In the genomic region with DNA sequence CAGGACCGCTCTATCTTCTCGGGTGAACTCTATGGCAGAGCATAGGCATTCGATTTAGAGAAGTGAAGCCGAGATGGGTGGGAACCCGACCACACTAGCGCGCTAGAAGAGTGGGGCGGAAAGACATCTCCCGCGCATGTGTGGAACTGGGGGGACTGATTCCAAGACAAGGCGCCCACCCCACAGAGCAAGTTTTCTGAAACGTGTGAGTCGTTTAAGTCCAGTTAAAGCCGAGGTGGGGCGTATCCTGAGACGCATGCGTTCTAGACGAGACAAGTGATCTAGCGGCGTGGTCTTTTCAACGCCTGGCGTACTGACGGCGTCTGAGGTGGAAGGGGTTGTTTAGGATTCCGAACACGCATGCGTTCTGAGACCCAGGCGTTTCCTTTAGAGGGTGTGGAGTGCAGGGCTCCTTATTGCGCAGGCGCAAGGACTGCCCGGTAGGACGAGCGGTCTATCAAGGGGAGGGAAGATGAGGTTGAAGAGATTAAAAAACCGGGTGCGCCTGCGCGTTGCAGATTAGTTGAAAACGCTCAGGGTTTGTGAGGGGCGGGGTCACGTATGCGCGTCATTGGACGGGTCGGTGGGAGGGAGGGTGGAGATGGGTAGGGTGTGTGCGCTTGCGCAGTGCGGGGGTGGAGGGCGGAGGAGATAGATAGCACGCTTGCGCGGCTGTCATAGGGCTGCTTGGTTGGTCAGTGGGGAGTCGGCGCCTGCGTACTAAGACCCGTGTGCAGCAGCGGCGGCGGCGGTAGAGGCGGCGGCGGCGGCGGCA, we compare ENCODE assay signal across 2 cellular contexts.
TF ChIP-seq lines count a peak whose summit lies in the region.

A gene (plus strand): TSS at position 718 of the 775 bp plus-strand sequence. CDS start 2,008 bp downstream, outside the sequence.

TF ChIP-seq in IMR-90, 13 proteins besides CTCF, POLR2A, EP300 and RAD21:
- TF ChIP-seq, protein P1, sequence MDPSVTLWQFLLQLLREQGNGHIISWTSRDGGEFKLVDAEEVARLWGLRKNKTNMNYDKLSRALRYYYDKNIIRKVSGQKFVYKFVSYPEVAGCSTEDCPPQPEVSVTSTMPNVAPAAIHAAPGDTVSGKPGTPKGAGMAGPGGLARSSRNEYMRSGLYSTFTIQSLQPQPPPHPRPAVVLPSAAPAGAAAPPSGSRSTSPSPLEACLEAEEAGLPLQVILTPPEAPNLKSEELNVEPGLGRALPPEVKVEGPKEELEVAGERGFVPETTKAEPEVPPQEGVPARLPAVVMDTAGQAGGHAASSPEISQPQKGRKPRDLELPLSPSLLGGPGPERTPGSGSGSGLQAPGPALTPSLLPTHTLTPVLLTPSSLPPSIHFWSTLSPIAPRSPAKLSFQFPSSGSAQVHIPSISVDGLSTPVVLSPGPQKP (IDR thresholded peaks at IDR 0.05; ENCODE audit: borderline replicate concordance, low read depth, low read length) = no peak
- TF ChIP-seq SMC3 (IDR thresholded peaks at IDR 0.05; ENCODE audit: low read depth, low read length) (no peak), FOS (IDR thresholded peaks at IDR 0.05; ENCODE audit: low read depth, low read length) (no peak), BHLHE40 (IDR thresholded peaks at IDR 0.05; ENCODE audit: low read depth, low read length) (no peak), CHD1 (IDR thresholded peaks at IDR 0.05; ENCODE audit: low read depth, low read length) (peak; percentile 62; the same call in 1 of the 2 replicates), NFE2L2 (IDR thresholded peaks at IDR 0.05; ENCODE audit: low read depth, low read length) (no peak), RFX5 (IDR thresholded peaks at IDR 0.05; ENCODE audit: low read depth, low read length) (no peak), MAZ (IDR thresholded peaks at IDR 0.05; ENCODE audit: borderline replicate concordance, low read depth, low read length) (peak; percentile 97), MAFK (IDR thresholded peaks at IDR 0.05; ENCODE audit: low read depth, low read length) (no peak), RCOR1 (IDR thresholded peaks at IDR 0.05; ENCODE audit: insufficient replicate concordance, low read length) (no peak), MXI1 (IDR thresholded peaks at IDR 0.05; ENCODE audit: borderline replicate concordance, low read depth, low read length) (peak; percentile 92), CEBPB (IDR thresholded peaks at IDR 0.05; ENCODE audit: low read depth, low read length) (peak; percentile 97)
- TF ChIP-seq, protein P2, sequence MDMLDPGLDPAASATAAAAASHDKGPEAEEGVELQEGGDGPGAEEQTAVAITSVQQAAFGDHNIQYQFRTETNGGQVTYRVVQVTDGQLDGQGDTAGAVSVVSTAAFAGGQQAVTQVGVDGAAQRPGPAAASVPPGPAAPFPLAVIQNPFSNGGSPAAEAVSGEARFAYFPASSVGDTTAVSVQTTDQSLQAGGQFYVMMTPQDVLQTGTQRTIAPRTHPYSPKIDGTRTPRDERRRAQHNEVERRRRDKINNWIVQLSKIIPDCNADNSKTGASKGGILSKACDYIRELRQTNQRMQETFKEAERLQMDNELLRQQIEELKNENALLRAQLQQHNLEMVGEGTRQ (IDR thresholded peaks at IDR 0.05; ENCODE audit: low read depth, low read length) = 0 out of 2 replicates have a peak, but pooled peaks have one; percentile 2

TF ChIP-seq in endothelial cell of umbilical vein, 7 proteins besides CTCF, POLR2A, EP300 and RAD21:
- no peak for TF ChIP-seq EZH2 (IDR thresholded peaks at IDR 0.05; ENCODE audit: borderline replicate concordance, low read depth, low read length, severe bottlenecking)
- TF ChIP-seq, protein P3, sequence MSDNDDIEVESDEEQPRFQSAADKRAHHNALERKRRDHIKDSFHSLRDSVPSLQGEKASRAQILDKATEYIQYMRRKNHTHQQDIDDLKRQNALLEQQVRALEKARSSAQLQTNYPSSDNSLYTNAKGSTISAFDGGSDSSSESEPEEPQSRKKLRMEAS (IDR thresholded peaks at IDR 0.05; ENCODE audit: insufficient read depth, insufficient read length) = peak; percentile 32
- TF ChIP-seq POLR2AphosphoS5 (IDR thresholded peaks at IDR 0.05; ENCODE audit: insufficient read depth, low read depth, low read length) = peak; percentile 79
TF ChIP-seq in endothelial cell of umbilical vein: peak in this region for 2.
